In genomic region chr4:169115897-169116254, GRCh38 we compare ENCODE assay signal across 8 cellular contexts.
A peak's percentile ranks its signal among the peaks of the same experiment; 100 is the strongest.
DNase-seq lines count a peak whose midpoint lies in the region; ATAC-seq and TF ChIP-seq lines count a peak whose summit lies in the region.

No MANE protein-coding gene starts in this region.

- intact Hi-C loops in right cardiac atrium (cut with DNase I) = no loop called here
- intact Hi-C loops in upper lobe of right lung (cut with DNase I) = no loop called here

- WGBS in right cardiac atrium = 66% methylated on average over 4 of the region's 4 CpGs
- 19% methylated on average over 4 of the region's 4 CpGs for WGBS in hepatocyte (ENCODE audit: low lambda C conversion rate, missing lambda C conversion rate)

- H3K4me2 ChIP-seq in hepatocyte = no peak overlapping the region

- H2AFZ ChIP-seq in hepatocyte = no peak overlapping the region

- H3K4me3 ChIP-seq in right cardiac atrium (ENCODE audit: low read length) (no peak overlapping the region), right atrium auricular region (no peak overlapping the region), hepatocyte (no peak overlapping the region), upper lobe of right lung (no peak overlapping the region)

- peak; percentile 29 to 65 for ATAC-seq in right cardiac atrium
- ATAC-seq in upper lobe of right lung = peak; percentile 97
- no peak for ATAC-seq in GM18502 (IDR thresholded peaks at IDR 0.05; ENCODE audit: poor library complexity, unreplicated experiment)

- H3K4me1 ChIP-seq in right cardiac atrium (ENCODE audit: control insufficient read depth, insufficient read depth, low read length) = no peaks in the 10 kb centered on the region
- no peaks in the 10 kb centered on the region for H3K4me1 ChIP-seq in right atrium auricular region
- H3K4me1 ChIP-seq in hepatocyte (ENCODE audit: insufficient read depth) = peaks cover 10% of the 10 kb centered on the region
- peaks cover 5% of the 10 kb centered on the region for H3K4me1 ChIP-seq in upper lobe of right lung

- H3K9me3 ChIP-seq in right cardiac atrium (ENCODE audit: control insufficient read depth, low read length) = no peaks in the 10 kb centered on the region
- H3K9me3 ChIP-seq in right atrium auricular region = no peaks in the 10 kb centered on the region
- H3K9me3 ChIP-seq in hepatocyte (ENCODE audit: low read depth) = no peaks in the 10 kb centered on the region
- H3K9me3 ChIP-seq in upper lobe of right lung = no peaks in the 10 kb centered on the region

- no peaks in the 10 kb centered on the region for H4K20me1 ChIP-seq in hepatocyte (ENCODE audit: insufficient read depth, poor library complexity, severe bottlenecking)

- H3K79me2 ChIP-seq in hepatocyte = peaks cover 12% of the 10 kb centered on the region

- no peaks in the 10 kb centered on the region for H3K9me2 ChIP-seq in hepatocyte (replicated peaks; ENCODE audit: insufficient read depth)

- DNase-seq in right cardiac atrium = no peak
- no peak for DNase-seq in right atrium auricular region (ENCODE audit: low spot score)
- DNase-seq in SW 1271 (lab: John Stamatoyannopoulos, UW) = peak; percentile 31 to 55
- peak; percentile 86 for DNase-seq in hepatocyte (ENCODE audit: low spot score)
- no peak for DNase-seq in upper lobe of right lung
- DNase-seq in stimulated activated naive CD4-positive, alpha-beta T cell (lab: John Stamatoyannopoulos, UW) = no peak
- no peak for DNase-seq in OCI-M2 (lab: John Stamatoyannopoulos, UW; ENCODE audit: unreplicated experiment)

- H3K27ac ChIP-seq in right cardiac atrium (ENCODE audit: low read length) (no peak overlapping the region), right atrium auricular region (no peak overlapping the region), hepatocyte (peak overlapping the region; percentile 79), upper lobe of right lung (no peak overlapping the region)

- TF ChIP-seq CTCF in right atrium auricular region (IDR thresholded peaks at IDR 0.05) (no peak), hepatocyte (IDR thresholded peaks at IDR 0.05; ENCODE audit: poor library complexity) (peak; percentile 32), upper lobe of right lung (IDR thresholded peaks at IDR 0.05) (no peak)

- H3K27me3 ChIP-seq in right cardiac atrium (ENCODE audit: control insufficient read depth, insufficient read depth) (no peaks in the 10 kb centered on the region), right atrium auricular region (no peaks in the 10 kb centered on the region), hepatocyte (no peaks in the 10 kb centered on the region), upper lobe of right lung (no peaks in the 10 kb centered on the region)

- peaks cover 35% of the 10 kb centered on the region for H3K36me3 ChIP-seq in right atrium auricular region
- H3K36me3 ChIP-seq in hepatocyte (replicated peaks; ENCODE audit: insufficient read depth, low read depth) = no peaks in the 10 kb centered on the region
- H3K36me3 ChIP-seq in upper lobe of right lung = peaks cover 41% of the 10 kb centered on the region

Comparison
In these comparisons a context has a peak if more than half of its experiments do, and no peak if none do; other contexts are left out.
1. DNase-seq: peak in SW 1271 (2 of 2) and hepatocyte (single experiment); none in right cardiac atrium (0 of 3), right atrium auricular region (single experiment), upper lobe of right lung (single experiment), stimulated activated naive CD4-positive, alpha-beta T cell (0 of 6) and OCI-M2 (single experiment).